In the genomic region with DNA sequence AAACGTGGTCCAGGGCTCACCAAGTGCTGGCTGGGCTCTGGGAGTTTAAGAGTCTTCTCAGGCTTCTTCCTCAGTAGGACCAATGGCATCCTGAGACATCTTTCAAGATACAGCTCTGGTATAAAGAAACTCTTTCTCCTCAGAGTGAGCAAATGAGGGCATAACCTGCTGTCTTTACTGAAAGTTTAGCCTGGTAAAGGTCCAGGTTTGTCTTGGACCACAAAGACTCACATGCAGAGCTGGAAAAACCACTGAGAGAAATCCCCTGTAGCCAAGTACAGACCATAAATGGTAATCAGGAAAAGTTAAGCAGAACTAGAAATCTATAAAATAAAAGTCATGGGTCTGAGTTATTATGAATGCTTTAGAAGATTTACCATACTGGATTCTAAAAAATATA, we compare ENCODE assay signal across 18 cellular contexts. TPM values are rescaled to one million over a fixed set of nuclear protein-coding genes. Genes with fewer than 3 reads are reported as not detected.
DNase-seq lines count a peak whose midpoint lies in the region; ATAC-seq and TF ChIP-seq lines count a peak whose summit lies in the region.
"Had no signal": no experiment of that assay in that cellular context is flagged by ENCODE, and none has a peak within 500 bp of the region (broad histone marks: within the 10 kb centered on the region; RNA-seq: fewer than 3 reads in every experiment).

No MANE protein-coding gene starts in this region.

- H3K4me3 ChIP-seq in IMR-90 (ENCODE audit: insufficient read depth, low read depth, low read length) (no peak overlapping the region), coronary artery (no peak overlapping the region), heart right ventricle (no peak overlapping the region)
- H3K4me3 ChIP-seq: body of pancreas, left lung had no signal

- no peak overlapping the region for H2AK5ac ChIP-seq in IMR-90 (ENCODE audit: low read depth, low read length)

- no peak overlapping the region for H2BK5ac ChIP-seq in IMR-90 (ENCODE audit: low read depth, low read length, poor library complexity, severe bottlenecking)

- in situ Hi-C loops in IMR-90 (cut with MboI; ENCODE audit: low sequenced_read_pairs): no loop called here

- no peak overlapping the region for H2AFZ ChIP-seq in IMR-90 (replicated peaks; ENCODE audit: low read length, poor library complexity)

- no peak for TF ChIP-seq RAD21 in IMR-90 (IDR thresholded peaks at IDR 0.05; ENCODE audit: low read length)

- ATAC-seq in IMR-90 (ENCODE audit: low read depth) (no peak; the same call in none of the 2 replicates), heart right ventricle (no peak)
- ATAC-seq in stimulated activated naive CD8-positive, alpha-beta T cell treated with anti-CD3 and anti-CD28 coated beads, Interleukin-15, amount 100 ng/mL, for 72 hours: peak; percentile 57
- ATAC-seq: body of pancreas, left lung, Right ventricle myocardium inferior had no signal

- H3K18ac ChIP-seq in IMR-90 (ENCODE audit: low read depth, low read length): no peak overlapping the region

- no peak overlapping the region for H3K27ac ChIP-seq in IMR-90 (ENCODE audit: insufficient read depth, low read length)
- peak overlapping the region; percentile 70 for H3K27ac ChIP-seq in VCaP
- peak overlapping the region; percentile 40 to 66 for H3K27ac ChIP-seq in coronary artery
- H3K27ac ChIP-seq in heart right ventricle: no peak overlapping the region
- H3K27ac ChIP-seq: body of pancreas, HL-60, left lung had no signal

- H3K14ac ChIP-seq in IMR-90 (replicated peaks; ENCODE audit: low read depth, low read length): no peak overlapping the region

- peaks cover 16% of the 10 kb centered on the region for H3K36me3 Mint-ChIP-seq in endothelial cell (ENCODE audit: low read depth, unreplicated experiment)

- H4K20me1 ChIP-seq in IMR-90 (ENCODE audit: insufficient read depth, low read length): no peaks in the 10 kb centered on the region

- H2AK9ac ChIP-seq in IMR-90 (replicated peaks; ENCODE audit: low read depth, low read length, poor library complexity): no peak overlapping the region

- H3K9me3 Mint-ChIP-seq in stimulated activated naive CD8-positive, alpha-beta T cell treated with anti-CD3 and anti-CD28 coated beads, Interleukin-15, amount 100 ng/mL, for 72 hours: no peaks in the 10 kb centered on the region
- H3K9me3 Mint-ChIP-seq in endothelial cell (ENCODE audit: unreplicated experiment): no peaks in the 10 kb centered on the region
- H3K9me3 Mint-ChIP-seq: mesothelial cell of epicardium had no signal

- no peak overlapping the region for H4K8ac ChIP-seq in IMR-90 (ENCODE audit: low read depth in 2 of 2, low read length in 2 of 2)

- H3K27me3 Mint-ChIP-seq in stimulated activated naive CD8-positive, alpha-beta T cell treated with anti-CD3 and anti-CD28 coated beads, Interleukin-15, amount 100 ng/mL, for 72 hours: no peaks in the 10 kb centered on the region
- H3K27me3 Mint-ChIP-seq in endothelial cell (ENCODE audit: unreplicated experiment): no peaks in the 10 kb centered on the region
- H3K27me3 Mint-ChIP-seq: progenitor cell of endocrine pancreas had no signal

- intact Hi-C loops in IMR-90 (cut with micrococcal nuclease): loop anchor here (10.0 kb wide), 2 partner anchors 337 to 487 kb away; no protein-coding TSS in a partner anchor
- intact Hi-C loops in heart right ventricle (cut with DNase I): no loop called here

- H3K4me3 Mint-ChIP-seq in stimulated activated naive CD8-positive, alpha-beta T cell treated with anti-CD3 and anti-CD28 coated beads, Interleukin-15, amount 100 ng/mL, for 72 hours: peak overlapping the region in 1 of 2 donors; percentile 14
- no peak overlapping the region for H3K4me3 Mint-ChIP-seq in endothelial cell (ENCODE audit: unreplicated experiment)
- H3K4me3 Mint-ChIP-seq: mesothelial cell of epicardium had no signal

- peaks cover 27 to 45% of the 10 kb centered on the region in 2 experiments for H3K79me1 ChIP-seq in IMR-90 (ENCODE audit: low read depth in 1 of 2, low read length in 2 of 2)

- H3K4ac ChIP-seq in IMR-90 (ENCODE audit: low read depth, low read length): no peak overlapping the region

- H3K9me1 ChIP-seq in IMR-90 (ENCODE audit: insufficient read depth, low read length): peaks cover 5% of the 10 kb centered on the region

- H3K27me3 ChIP-seq in IMR-90 (ENCODE audit: control insufficient read depth, insufficient read depth, low read length): no peaks in the 10 kb centered on the region
- no peaks in the 10 kb centered on the region for H3K27me3 ChIP-seq in heart right ventricle
- H3K27me3 ChIP-seq: body of pancreas, left lung had no signal

- no peak for TF ChIP-seq CTCF in IMR-90 (conservative IDR thresholded peaks at IDR 0.05; ENCODE audit: low read depth, low read length)
- TF ChIP-seq CTCF in VCaP (conservative IDR thresholded peaks at IDR 0.05): no peak
- no peak for TF ChIP-seq CTCF in coronary artery (IDR thresholded peaks at IDR 0.05)
- TF ChIP-seq CTCF in heart right ventricle (IDR thresholded peaks at IDR 0.05): no peak
- TF ChIP-seq CTCF in endothelial cell (IDR thresholded peaks at IDR 0.05; ENCODE audit: unreplicated experiment): no peak

- H3K56ac ChIP-seq in IMR-90 (ENCODE audit: extremely low read depth, insufficient read depth, low read length): no peak overlapping the region

- peaks cover 89% of the 10 kb centered on the region for H3K4me1 Mint-ChIP-seq in stimulated activated naive CD8-positive, alpha-beta T cell treated with anti-CD3 and anti-CD28 coated beads, Interleukin-15, amount 100 ng/mL, for 72 hours
- peaks cover 8% of the 10 kb centered on the region for H3K4me1 Mint-ChIP-seq in endothelial cell (ENCODE audit: unreplicated experiment)

- no CpG with 5 or more reads among the region's 1 CpG for WGBS in IMR-90 (ENCODE audit: extremely low coverage in 2 of 2, insufficient read length in 1 of 2), 2 experiments
- 25 to 37% methylated on average over 1 of the region's 1 CpG for WGBS in heart right ventricle, 2 donors

- DNase-seq in IMR-90: peak; percentile 21
- no peak for DNase-seq in coronary artery (ENCODE audit: low spot score)
- DNase-seq in stimulated activated naive CD8-positive, alpha-beta T cell treated with anti-CD3 and anti-CD28 coated beads, Interleukin-15, amount 100 ng/mL, for 72 hours: no peak
- no peak for DNase-seq in heart right ventricle
- no peak for DNase-seq in inferior parietal cortex (ENCODE audit: extremely low spot score)
- no peak for DNase-seq in endothelial cell (ENCODE audit: low spot score)
- DNase-seq: activated CD8-positive, alpha-beta memory T cell treated with anti-CD3 and anti-CD28 coated beads, Interleukin-2, amount 50 U/mL, for 4 hours; activated naive CD4-positive, alpha-beta T cell treated with Interleukin-2 at 50 U/mL for 16 hours; Caco-2; left lung; NCI-H1694; stimulated activated CD4-positive, alpha-beta T cell treated with anti-CD3 and anti-CD28 coated beads, Interleukin-1b, Interleukin-23, amount 100 ng/mL, for 48 hours had no signal

- no peak overlapping the region for H2BK120ac ChIP-seq in IMR-90 (ENCODE audit: low read depth, low read length)

- H2BK20ac ChIP-seq in IMR-90 (ENCODE audit: low read depth, low read length): no peak overlapping the region

- H2BK15ac ChIP-seq in IMR-90 (ENCODE audit: low read depth, low read length): no peak overlapping the region

- no peak overlapping the region for H4K5ac ChIP-seq in IMR-90 (ENCODE audit: low read depth, low read length)

- H4K91ac ChIP-seq in IMR-90 (ENCODE audit: insufficient read depth, low read depth, low read length): no peak overlapping the region

- H3K27ac Mint-ChIP-seq in stimulated activated naive CD8-positive, alpha-beta T cell treated with anti-CD3 and anti-CD28 coated beads, Interleukin-15, amount 100 ng/mL, for 72 hours: no peak overlapping the region
- H3K27ac Mint-ChIP-seq in endothelial cell (ENCODE audit: unreplicated experiment): no peak overlapping the region
- H3K27ac Mint-ChIP-seq: mesothelial cell of epicardium, progenitor cell of endocrine pancreas had no signal

- no peak for TF ChIP-seq POLR2A in IMR-90 (IDR thresholded peaks at IDR 0.05; ENCODE audit: low read depth, low read length)

- H3K36me3 ChIP-seq in IMR-90 (ENCODE audit: control insufficient read depth, insufficient read depth, low read length): peaks cover 7% of the 10 kb centered on the region
- peaks cover 0 to 69% (median 0%) of the 10 kb centered on the region in 9 donors for H3K36me3 ChIP-seq in heart right ventricle

- no peak overlapping the region for H3K9ac ChIP-seq in IMR-90 (ENCODE audit: low read depth, low read length)

- CTCF ChIA-PET in IMR-90 (lab: Yijun Ruan, JAX): no interaction called here

- no TSS peak for BruUV-seq in IMR-90 (replicated peaks; lab: Mats Ljungman, UMichigan)

- POLR2A ChIA-PET in IMR-90 (lab: Charles Lee; ENCODE audit: unreplicated experiment): no interaction called here

- 0 out of 2 replicates have a peak, but pooled peaks cover 2% of the 10 kb centered on the region for H3K4me1 ChIP-seq in IMR-90 (ENCODE audit: control insufficient read depth, insufficient read depth, low read length)
- H3K4me1 ChIP-seq in heart right ventricle: peaks cover 0 to 31% (median 15%) of the 10 kb centered on the region in 9 donors
- H3K4me1 ChIP-seq: body of pancreas, Caco-2 had no signal

- H3K9me3 ChIP-seq in IMR-90 (ENCODE audit: control insufficient read depth, insufficient read depth, low read length): no peaks in the 10 kb centered on the region
- no peaks in the 10 kb centered on the region for H3K9me3 ChIP-seq in heart right ventricle
- H3K9me3 ChIP-seq: body of pancreas, Caco-2, left lung had no signal

- dilution Hi-C loops in IMR-90 (cut with HindIII; ENCODE audit: low sequenced_read_pairs, unreplicated experiment): no loop called here

- H3K4me2 ChIP-seq in IMR-90 (ENCODE audit: low read depth, low read length): no peak overlapping the region

- H3K23ac ChIP-seq in IMR-90 (ENCODE audit: low read depth, low read length): no peak overlapping the region

TF ChIP-seq in IMR-90, 13 proteins besides CTCF, POLR2A, EP300 and RAD21 (continues in another document):
- TF ChIP-seq MAFK (IDR thresholded peaks at IDR 0.05; ENCODE audit: low read depth, low read length) (no peak), NFE2L2 (IDR thresholded peaks at IDR 0.05; ENCODE audit: low read depth, low read length) (no peak), CHD1 (IDR thresholded peaks at IDR 0.05; ENCODE audit: low read depth, low read length) (no peak), MAZ (IDR thresholded peaks at IDR 0.05; ENCODE audit: borderline replicate concordance, low read depth, low read length) (no peak), CEBPB (IDR thresholded peaks at IDR 0.05; ENCODE audit: low read depth, low read length) (no peak), BHLHE40 (IDR thresholded peaks at IDR 0.05; ENCODE audit: low read depth, low read length) (no peak), RCOR1 (IDR thresholded peaks at IDR 0.05; ENCODE audit: insufficient replicate concordance, low read length) (no peak)

RNA-seq across cellular contexts. Expression of gene CD47, which starts 23.1 kb away (rescaled TPM):
- total RNA-seq in IMR-90 (2012; rRNA removed): 52.0 and 110 TPM in 2 replicates
- 32.2 and 45.9 TPM in 2 replicates for polyA plus RNA-seq in IMR-90 (2012; rRNA removed)
- 21.8 and 23.3 TPM in 2 replicates for polyA plus RNA-seq in IMR-90 (2012; cell fraction: cytosol; rRNA removed)
- 14.8 and 56.7 TPM in 2 replicates for polyA plus RNA-seq in IMR-90 (2012; cell fraction: nucleus; rRNA removed; ENCODE audit: low replicate concordance)
- 10 to 100 TPM; 36.3 to 76.3 (median 51.2) TPM for total RNA-seq in heart right ventricle
- polyA plus RNA-seq in heart right ventricle: 10 to 100 TPM; 17.9 to 32.4 TPM
- total RNA-seq in endothelial cell (ENCODE audit: unreplicated experiment): 89.6 TPM

Comparison
In these comparisons a context has a peak if more than half of its experiments do, and no peak if none do; other contexts are left out.
1. H3K27ac ChIP-seq: peak in VCaP (single experiment) and coronary artery (2 of 2); none in IMR-90 (single experiment) and heart right ventricle (0 of 10).